In the genomic region with DNA sequence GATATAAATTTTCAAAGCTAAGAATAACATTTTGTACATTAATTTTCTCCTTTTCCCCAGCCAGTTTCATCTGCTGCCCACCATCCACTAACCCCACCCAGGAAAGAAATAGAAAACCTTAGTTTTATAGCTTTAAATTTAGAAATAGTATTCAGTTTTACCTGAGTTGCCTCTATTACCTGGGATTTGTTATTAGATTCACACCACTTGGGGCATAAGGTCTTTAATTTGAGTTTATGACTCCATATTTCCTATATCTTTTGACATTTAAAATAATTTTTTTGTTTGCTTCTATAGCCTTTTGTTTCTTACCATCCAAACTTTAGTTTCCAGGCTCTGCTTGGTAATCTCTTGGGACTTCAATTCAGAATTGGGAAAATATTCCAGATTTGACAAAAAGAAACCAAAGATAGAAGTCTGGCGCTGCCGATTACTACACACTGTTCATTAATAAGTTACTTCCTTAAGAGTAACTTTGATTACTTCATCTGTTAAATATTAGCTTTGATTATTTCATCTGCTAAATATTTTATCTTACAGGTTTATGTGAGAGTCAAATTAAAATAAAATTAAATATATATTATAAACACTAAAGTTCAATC, we compare ENCODE assay signal across 32 cellular contexts.
"Had no signal": no experiment of that assay in that cellular context is flagged by ENCODE, and none has a peak within 500 bp of the region (broad histone marks: within the 10 kb centered on the region; RNA-seq: fewer than 3 reads in every experiment).

No MANE protein-coding gene starts in this region.

- H3K4me3 Mint-ChIP-seq: dendritic cell treated with granulocyte-macrophage colony-stimulating factor and Interleukin-4, amounts not matched to agents 40 ng/mL and 50 ng/mL, for 4 days; endodermal cell; memory B cell; mesothelial cell of epicardium; naive B cell; natural killer cell treated with Interleukin-12 subunit alpha and Interleukin-12 subunit beta and Interleukin-15 and Interleukin-18, amount 100 ng/mL, for 72 hours; stimulated activated memory B cell treated with anti-CD40 and anti-IgM and Interleukin-4, amounts not matched to agents 10 μg/mL and 1 μg/mL and 100 μg/mL, for 72 hours had no signal

- H3K36me3 ChIP-seq: colonic mucosa, esophagus muscularis mucosa, gastroesophageal sphincter, heart right ventricle, prostate gland, spleen, thoracic aorta, tibial nerve, upper lobe of left lung had no signal

- H3K27me3 Mint-ChIP-seq: dendritic cell treated with granulocyte-macrophage colony-stimulating factor and Interleukin-4, amounts not matched to agents 40 ng/mL and 50 ng/mL, for 4 days; memory B cell; naive B cell; natural killer cell treated with Interleukin-12 subunit alpha and Interleukin-12 subunit beta and Interleukin-15 and Interleukin-18, amount 100 ng/mL, for 72 hours; stimulated activated memory B cell treated with anti-CD40 and anti-IgM and Interleukin-4, amounts not matched to agents 10 μg/mL and 1 μg/mL and 100 μg/mL, for 72 hours had no signal

- H3K27me3 ChIP-seq: colonic mucosa, esophagus muscularis mucosa, foreskin keratinocyte, gastroesophageal sphincter, heart right ventricle, spleen, tibial nerve, upper lobe of left lung had no signal

- FAIRE-seq: islet of Langerhans, urothelium cell line had no signal

- H3K27ac ChIP-seq: colonic mucosa, epithelial cell of prostate, esophagus muscularis mucosa, foreskin keratinocyte, gastroesophageal sphincter, heart right ventricle, prostate gland, skin epidermis, spleen, thoracic aorta, tibial nerve, upper lobe of left lung had no signal

- H3K27ac Mint-ChIP-seq: dendritic cell treated with granulocyte-macrophage colony-stimulating factor and Interleukin-4, amounts not matched to agents 40 ng/mL and 50 ng/mL, for 4 days; endodermal cell; memory B cell; mesothelial cell of epicardium; naive B cell; natural killer cell treated with Interleukin-12 subunit alpha and Interleukin-12 subunit beta and Interleukin-15 and Interleukin-18, amount 100 ng/mL, for 72 hours; stimulated activated memory B cell treated with anti-CD40 and anti-IgM and Interleukin-4, amounts not matched to agents 10 μg/mL and 1 μg/mL and 100 μg/mL, for 72 hours had no signal

- H3K4me1 ChIP-seq: colonic mucosa, esophagus muscularis mucosa, foreskin keratinocyte, gastroesophageal sphincter, heart right ventricle, prostate gland, spleen, tibial nerve, upper lobe of left lung had no signal

- DNase-seq: colonic mucosa; effector CD8-positive, alpha-beta T cell; endodermal cell; foreskin keratinocyte; glutamatergic neuron; heart right ventricle; hippocampal formation; left colon; left ventricle myocardium superior; mucosa of descending colon; naive B cell; nucleus accumbens; right cardiac atrium; spleen; stimulated activated CD4-positive, alpha-beta T cell treated with anti-CD3 and anti-CD28 coated beads, Interleukin-4, amount 100 ng/mL, for 4 hours; stimulated activated naive CD8-positive, alpha-beta T cell treated with anti-CD3 and anti-CD28 coated beads, Interleukin-15, Interleukin-2, amounts not matched to agents 100 U/mL and 50 U/mL, for 24 hours; upper lobe of left lung had no signal

- H3K9me3 ChIP-seq: colonic mucosa, esophagus muscularis mucosa, gastroesophageal sphincter, mucosa of descending colon, prostate gland, spleen, thoracic aorta, tibial nerve, upper lobe of left lung had no signal

- H3K9me3 Mint-ChIP-seq: dendritic cell treated with granulocyte-macrophage colony-stimulating factor and Interleukin-4, amounts not matched to agents 40 ng/mL and 50 ng/mL, for 4 days; endodermal cell; memory B cell; mesothelial cell of epicardium had no signal

- H3K4me3 ChIP-seq: colonic mucosa, esophagus muscularis mucosa, gastroesophageal sphincter, heart right ventricle, lung, mucosa of descending colon, prostate gland, skin epidermis, spleen, thoracic aorta, tibial nerve, upper lobe of left lung had no signal

- ATAC-seq: foreskin keratinocyte; gastroesophageal sphincter; heart right ventricle; left colon; left ventricle myocardium superior; mucosa of descending colon; natural killer cell treated with Interleukin-12 subunit alpha and Interleukin-12 subunit beta and Interleukin-15 and Interleukin-18, amount 100 ng/mL, for 72 hours; right cardiac atrium; stimulated activated memory B cell treated with anti-CD40 and anti-IgM and Interleukin-4, amounts not matched to agents 10 μg/mL and 1 μg/mL and 100 μg/mL, for 72 hours; stimulated activated naive CD8-positive, alpha-beta T cell treated with anti-CD3 and anti-CD28 coated beads, Interleukin-15, Interleukin-2, amounts not matched to agents 100 U/mL and 50 U/mL, for 24 hours had no signal

- H3K4me1 Mint-ChIP-seq: endodermal cell; memory B cell; mesothelial cell of epicardium; naive B cell; stimulated activated memory B cell treated with anti-CD40 and anti-IgM and Interleukin-4, amounts not matched to agents 10 μg/mL and 1 μg/mL and 100 μg/mL, for 72 hours had no signal
